ENCODE assay signal across 1 cellular context in genomic region chr11:118846181-118846946, GRCh38.
TF ChIP-seq lines count a peak whose summit lies in the region.

No MANE protein-coding gene starts in this region.

TF ChIP-seq in GM12878, 131 proteins besides CTCF, POLR2A, EP300 and RAD21:
- TF ChIP-seq ZBTB40 (IDR thresholded peaks at IDR 0.05; ENCODE audit: borderline replicate concordance) (no peak), POU2F2 (IDR thresholded peaks at IDR 0.05; ENCODE audit: borderline replicate concordance, low read depth, low read length) (peak; percentile 15; the same call in 1 of the 3 replicates)
TF ChIP-seq in GM12878: peak in this region for 1.
